ENCODE assay signal across 1 cellular context in genomic region chr6:45558858-45559257, GRCh38.
TF ChIP-seq lines count a peak whose summit lies in the region.

No MANE protein-coding gene starts in this region.

TF ChIP-seq in SK-N-SH, 30 proteins besides CTCF, POLR2A, EP300 and RAD21 (continued from another document):
- TF ChIP-seq, protein P1, sequence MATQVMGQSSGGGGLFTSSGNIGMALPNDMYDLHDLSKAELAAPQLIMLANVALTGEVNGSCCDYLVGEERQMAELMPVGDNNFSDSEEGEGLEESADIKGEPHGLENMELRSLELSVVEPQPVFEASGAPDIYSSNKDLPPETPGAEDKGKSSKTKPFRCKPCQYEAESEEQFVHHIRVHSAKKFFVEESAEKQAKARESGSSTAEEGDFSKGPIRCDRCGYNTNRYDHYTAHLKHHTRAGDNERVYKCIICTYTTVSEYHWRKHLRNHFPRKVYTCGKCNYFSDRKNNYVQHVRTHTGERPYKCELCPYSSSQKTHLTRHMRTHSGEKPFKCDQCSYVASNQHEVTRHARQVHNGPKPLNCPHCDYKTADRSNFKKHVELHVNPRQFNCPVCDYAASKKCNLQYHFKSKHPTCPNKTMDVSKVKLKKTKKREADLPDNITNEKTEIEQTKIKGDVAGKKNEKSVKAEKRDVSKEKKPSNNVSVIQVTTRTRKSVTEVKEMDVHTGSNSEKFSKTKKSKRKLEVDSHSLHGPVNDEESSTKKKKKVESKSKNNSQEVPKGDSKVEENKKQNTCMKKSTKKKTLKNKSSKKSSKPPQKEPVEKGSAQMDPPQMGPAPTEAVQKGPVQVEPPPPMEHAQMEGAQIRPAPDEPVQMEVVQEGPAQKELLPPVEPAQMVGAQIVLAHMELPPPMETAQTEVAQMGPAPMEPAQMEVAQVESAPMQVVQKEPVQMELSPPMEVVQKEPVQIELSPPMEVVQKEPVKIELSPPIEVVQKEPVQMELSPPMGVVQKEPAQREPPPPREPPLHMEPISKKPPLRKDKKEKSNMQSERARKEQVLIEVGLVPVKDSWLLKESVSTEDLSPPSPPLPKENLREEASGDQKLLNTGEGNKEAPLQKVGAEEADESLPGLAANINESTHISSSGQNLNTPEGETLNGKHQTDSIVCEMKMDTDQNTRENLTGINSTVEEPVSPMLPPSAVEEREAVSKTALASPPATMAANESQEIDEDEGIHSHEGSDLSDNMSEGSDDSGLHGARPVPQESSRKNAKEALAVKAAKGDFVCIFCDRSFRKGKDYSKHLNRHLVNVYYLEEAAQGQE (IDR thresholded peaks at IDR 0.05; ENCODE audit: low read depth, low read length) = no peak
- no peak for TF ChIP-seq TCF12 (IDR thresholded peaks at IDR 0.05)
- no peak for TF ChIP-seq RXRA (IDR thresholded peaks at IDR 0.05; ENCODE audit: borderline replicate concordance, low read depth)
- no peak for TF ChIP-seq PBX3 (IDR thresholded peaks at IDR 0.05)
- TF ChIP-seq EZH2phosphoT487 (IDR thresholded peaks at IDR 0.05; ENCODE audit: borderline replicate concordance, low read depth) = no peak
- no peak for TF ChIP-seq GATA2 (CRISPR knock-in tag; IDR thresholded peaks at IDR 0.05)
- no peak for TF ChIP-seq JUND (IDR thresholded peaks at IDR 0.05)
- TF ChIP-seq FOXJ3 (CRISPR knock-in tag; IDR thresholded peaks at IDR 0.05) = no peak
- no peak for TF ChIP-seq YY1 (IDR thresholded peaks at IDR 0.05; ENCODE audit: low read depth)
- TF ChIP-seq SMC3 (IDR thresholded peaks at IDR 0.05; ENCODE audit: low read depth, low read length) = no peak
- TF ChIP-seq CHD2 (IDR thresholded peaks at IDR 0.05; ENCODE audit: low read length, partially characterized antibody) = no peak
